Comparison of ENCODE assay signal across 40 cellular contexts in genomic region chr1:116161877-116162390, GRCh38. TPM values are rescaled to one million over a fixed set of nuclear protein-coding genes. Genes with fewer than 3 reads are reported as not detected.
"Had no signal": no experiment of that assay in that cellular context is flagged by ENCODE, and none has a peak within 500 bp of the region (broad histone marks: within the 10 kb centered on the region; RNA-seq: fewer than 3 reads in every experiment).

No MANE protein-coding gene starts in this region.

- FAIRE-seq: astrocyte, bronchial epithelial cell, RCC 7860 had no signal

- H3K36me3 Mint-ChIP-seq: activated CD4-positive, alpha-beta memory T cell treated with anti-CD3 and anti-CD28 coated beads for 36 hours; activated naive CD4-positive, alpha-beta T cell treated with anti-CD3 and anti-CD28 coated beads, Interleukin-2, amount 50 U/mL, for 72 hours had no signal

- ATAC-seq: activated naive CD4-positive, alpha-beta T cell treated with anti-CD3 and anti-CD28 coated beads, Interleukin-2, amount 50 U/mL, for 72 hours; activated T-cell treated with anti-CD3 and anti-CD28 coated beads, Interleukin-2, amount 50 U/mL, for 4 hours; body of pancreas; Right ventricle myocardium inferior; SK-N-SH treated with all-trans-retinoic acid at 6 μM for 48 hours; T-cell; T-helper 17 cell had no signal

- H3K4me1 ChIP-seq: body of pancreas had no signal

- H3K27me3 Mint-ChIP-seq: activated CD4-positive, alpha-beta memory T cell treated with anti-CD3 and anti-CD28 coated beads for 36 hours; T-cell; T-helper 17 cell had no signal

- H3K4me3 Mint-ChIP-seq: activated B cell treated with CpG ODN at 0.5 μM for 24 hours; activated CD4-positive, alpha-beta memory T cell treated with anti-CD3 and anti-CD28 coated beads for 36 hours; activated T-cell treated with anti-CD3 and anti-CD28 coated beads, Interleukin-2, amount 50 U/mL, for 4 hours; T-cell; T-helper 17 cell had no signal

- H3K4me3 ChIP-seq: adrenal gland, body of pancreas, MG63, PC-9 had no signal

- H3K4me2 ChIP-seq: PC-9 had no signal

- H3K27me3 ChIP-seq: adrenal gland, body of pancreas, MG63 had no signal

- DNase-seq: activated B cell treated with CpG ODN at 0.5 μM for 24 hours; activated CD4-positive, alpha-beta memory T cell treated with anti-CD3 and anti-CD28 coated beads for 36 hours; activated CD4-positive, alpha-beta T cell treated with anti-CD3 and anti-CD28 coated beads for 4 hours; activated CD4-positive, alpha-beta T cell treated with anti-CD3 and anti-CD28 coated beads, Interleukin-2, amount 50 U/mL, for 1 hour; activated CD4-positive, CD25-positive, alpha-beta regulatory T cell treated with anti-CD3 and anti-CD28 coated beads, Interleukin-2, amount 50 U/mL, for 72 hours; activated CD8-positive, alpha-beta memory T cell treated with anti-CD3 and anti-CD28 coated beads, Interleukin-2, amount 50 U/mL, for 4 hours; activated effector memory CD4-positive, alpha-beta T cell treated with anti-CD3 and anti-CD28 coated beads, Interleukin-2, amount 50 U/mL, for 16 hours; activated naive CD4-positive, alpha-beta T cell treated with Interleukin-2 at 50 U/mL for 16 hours; activated T-cell treated with anti-CD3 and anti-CD28 coated beads for 4 hours; activated T-cell treated with anti-CD3 and anti-CD28 coated beads, Interleukin-2, amount 50 U/mL, for 4 hours; adrenal gland; body of pancreas; caudate nucleus; Kasumi-1; KG1; MG63; NCI-H1048; NCI-H1105 treated with DMSO at 0.1 percent for 48 hours; NCI-H1436; NCI-H1694; NCI-H1930; NCI-H2081 treated with DMSO at 0.1 percent for 48 hours; NCI-H2171; NCI-H510A; NCI-H526; NK-92 treated with Interleukin-12 subunit alpha and Interleukin-12 subunit beta, amount 100 ng/mL, for 24 hours; PC-9; SIG-M5; T-cell; T-helper 17 cell; T-helper 9 cell had no signal

- H3K27ac Mint-ChIP-seq: activated B cell treated with CpG ODN at 0.5 μM for 24 hours; activated CD4-positive, alpha-beta memory T cell treated with anti-CD3 and anti-CD28 coated beads for 36 hours; activated naive CD4-positive, alpha-beta T cell treated with anti-CD3 and anti-CD28 coated beads, Interleukin-2, amount 50 U/mL, for 72 hours; T-cell; T-helper 17 cell had no signal

- H3K9me3 ChIP-seq: adrenal gland, body of pancreas had no signal

- H3K36me3 ChIP-seq: adrenal gland, MG63 had no signal

- H3K4me1 Mint-ChIP-seq: activated B cell treated with CpG ODN at 0.5 μM for 24 hours had no signal

- H2AFZ ChIP-seq: PC-9 had no signal

- H3K27ac ChIP-seq: adrenal gland, body of pancreas, PC-9, RWPE1, VCaP had no signal

RNA-seq across cellular contexts. Expression of gene MAB21L3, which starts 50.7 kb away (rescaled TPM):
- total RNA-seq: activated B cell treated with CpG ODN at 0.5 μM for 24 hours; activated CD4-positive, alpha-beta memory T cell treated with anti-CD3 and anti-CD28 coated beads for 36 hours; activated naive CD4-positive, alpha-beta T cell treated with anti-CD3 and anti-CD28 coated beads, Interleukin-2, amount 50 U/mL, for 72 hours; activated T-cell treated with anti-CD3 and anti-CD28 coated beads, Interleukin-2, amount 50 U/mL, for 4 hours; body of pancreas; PC-9; SK-MEL-5; T-cell; T-helper 17 cell had no signal
